ENCODE assay signal across 1 cellular context in the genomic region with DNA sequence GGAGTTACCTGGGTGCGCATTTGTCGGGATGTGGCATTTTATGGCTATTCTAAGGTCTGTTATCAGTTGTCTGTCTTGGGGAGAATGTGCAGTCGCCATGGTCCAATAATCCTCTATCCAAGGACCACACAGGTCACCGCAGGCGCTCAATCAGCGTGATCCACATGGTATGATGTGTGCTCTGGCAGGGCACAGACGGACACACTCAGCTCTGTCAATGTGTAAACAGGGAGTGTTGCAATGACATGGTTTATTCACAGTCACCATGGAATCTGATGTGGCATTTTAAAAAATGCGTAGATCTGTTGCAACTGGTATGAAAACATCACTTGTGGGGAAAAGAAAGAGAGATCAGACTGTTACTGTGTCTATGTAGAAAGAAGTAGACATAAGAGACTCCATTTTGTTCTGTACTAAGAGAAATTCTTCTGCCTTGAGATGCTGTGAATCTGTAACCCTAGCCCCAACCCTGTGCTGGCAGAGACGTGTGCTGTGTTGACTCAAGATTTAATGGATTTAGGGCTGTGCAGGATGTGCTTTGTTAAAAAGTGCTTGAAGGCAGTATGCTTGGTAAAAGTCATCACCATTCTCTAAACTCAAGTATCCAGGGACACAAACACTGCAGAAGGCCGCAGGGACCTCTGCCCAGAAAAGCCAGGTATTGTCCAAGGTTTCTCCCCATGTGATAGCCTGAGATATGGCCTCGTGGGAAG.
A peak's percentile ranks its signal among the peaks of the same experiment; 100 is the strongest.
TF ChIP-seq lines count a peak whose summit lies in the region.
"Not testable (repeated sequence)": the region's sequence is repeated elsewhere in the genome, so short reads cannot be mapped to it uniquely, and the experiment has no call there.

No MANE protein-coding gene starts in this region.

TF ChIP-seq in HepG2, 621 proteins besides CTCF, POLR2A, EP300 and RAD21 (continued from another document):
- TF ChIP-seq, protein P1, sequence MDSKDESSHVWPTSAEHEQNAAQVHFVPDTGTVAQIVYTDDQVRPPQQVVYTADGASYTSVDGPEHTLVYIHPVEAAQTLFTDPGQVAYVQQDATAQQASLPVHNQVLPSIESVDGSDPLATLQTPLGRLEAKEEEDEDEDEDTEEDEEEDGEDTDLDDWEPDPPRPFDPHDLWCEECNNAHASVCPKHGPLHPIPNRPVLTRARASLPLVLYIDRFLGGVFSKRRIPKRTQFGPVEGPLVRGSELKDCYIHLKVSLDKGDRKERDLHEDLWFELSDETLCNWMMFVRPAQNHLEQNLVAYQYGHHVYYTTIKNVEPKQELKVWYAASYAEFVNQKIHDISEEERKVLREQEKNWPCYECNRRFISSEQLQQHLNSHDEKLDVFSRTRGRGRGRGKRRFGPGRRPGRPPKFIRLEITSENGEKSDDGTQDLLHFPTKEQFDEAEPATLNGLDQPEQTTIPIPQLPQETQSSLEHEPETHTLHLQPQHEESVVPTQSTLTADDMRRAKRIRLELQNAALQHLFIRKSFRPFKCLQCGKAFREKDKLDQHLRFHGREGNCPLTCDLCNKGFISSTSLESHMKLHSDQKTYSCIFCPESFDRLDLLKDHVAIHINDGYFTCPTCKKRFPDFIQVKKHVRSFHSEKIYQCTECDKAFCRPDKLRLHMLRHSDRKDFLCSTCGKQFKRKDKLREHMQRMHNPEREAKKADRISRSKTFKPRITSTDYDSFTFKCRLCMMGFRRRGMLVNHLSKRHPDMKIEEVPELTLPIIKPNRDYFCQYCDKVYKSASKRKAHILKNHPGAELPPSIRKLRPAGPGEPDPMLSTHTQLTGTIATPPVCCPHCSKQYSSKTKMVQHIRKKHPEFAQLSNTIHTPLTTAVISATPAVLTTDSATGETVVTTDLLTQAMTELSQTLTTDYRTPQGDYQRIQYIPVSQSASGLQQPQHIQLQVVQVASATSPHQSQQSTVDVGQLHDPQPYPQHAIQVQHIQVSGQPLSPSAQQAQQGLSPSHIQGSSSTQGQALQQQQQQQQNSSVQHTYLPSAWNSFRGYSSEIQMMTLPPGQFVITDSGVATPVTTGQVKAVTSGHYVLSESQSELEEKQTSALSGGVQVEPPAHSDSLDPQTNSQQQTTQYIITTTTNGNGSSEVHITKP (CRISPR knock-in tag; IDR thresholded peaks at IDR 0.05; ENCODE audit: low read depth), result 0 out of 2 replicates have a peak, but pooled peaks have one; percentile 50
- peak; percentile 57; the same call in 1 of the 2 replicates for TF ChIP-seq RXRA (CRISPR knock-in tag; IDR thresholded peaks at IDR 0.05)
- TF ChIP-seq FOXK2 (IDR thresholded peaks at IDR 0.05), result peak; percentile 94
- TF ChIP-seq DPF2 (CRISPR knock-in tag; IDR thresholded peaks at IDR 0.05; ENCODE audit: borderline replicate concordance, low read depth), result peak; percentile 58; the same call in 1 of the 2 replicates
- TF ChIP-seq NR2C2 (CRISPR knock-in tag; IDR thresholded peaks at IDR 0.05; ENCODE audit: borderline replicate concordance), result peak; percentile 51; the same call in 1 of the 2 replicates
- TF ChIP-seq, protein P2, sequence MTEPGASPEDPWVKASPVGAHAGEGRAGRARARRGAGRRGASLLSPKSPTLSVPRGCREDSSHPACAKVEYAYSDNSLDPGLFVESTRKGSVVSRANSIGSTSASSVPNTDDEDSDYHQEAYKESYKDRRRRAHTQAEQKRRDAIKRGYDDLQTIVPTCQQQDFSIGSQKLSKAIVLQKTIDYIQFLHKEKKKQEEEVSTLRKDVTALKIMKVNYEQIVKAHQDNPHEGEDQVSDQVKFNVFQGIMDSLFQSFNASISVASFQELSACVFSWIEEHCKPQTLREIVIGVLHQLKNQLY (CRISPR knock-in tag; IDR thresholded peaks at IDR 0.05), result 0 out of 2 replicates have a peak, but pooled peaks have one; percentile 29
- TF ChIP-seq HMG20A (CRISPR knock-in tag; IDR thresholded peaks at IDR 0.05; ENCODE audit: borderline replicate concordance), result peak; percentile 69
- 0 out of 2 replicates have a peak, but pooled peaks have one; percentile 38 for TF ChIP-seq GATAD1 (CRISPR knock-in tag; IDR thresholded peaks at IDR 0.05)
- TF ChIP-seq ZNF264 (CRISPR knock-in tag; IDR thresholded peaks at IDR 0.05), result 0 out of 2 replicates have a peak, but pooled peaks have one; percentile 63
- TF ChIP-seq, protein P3, sequence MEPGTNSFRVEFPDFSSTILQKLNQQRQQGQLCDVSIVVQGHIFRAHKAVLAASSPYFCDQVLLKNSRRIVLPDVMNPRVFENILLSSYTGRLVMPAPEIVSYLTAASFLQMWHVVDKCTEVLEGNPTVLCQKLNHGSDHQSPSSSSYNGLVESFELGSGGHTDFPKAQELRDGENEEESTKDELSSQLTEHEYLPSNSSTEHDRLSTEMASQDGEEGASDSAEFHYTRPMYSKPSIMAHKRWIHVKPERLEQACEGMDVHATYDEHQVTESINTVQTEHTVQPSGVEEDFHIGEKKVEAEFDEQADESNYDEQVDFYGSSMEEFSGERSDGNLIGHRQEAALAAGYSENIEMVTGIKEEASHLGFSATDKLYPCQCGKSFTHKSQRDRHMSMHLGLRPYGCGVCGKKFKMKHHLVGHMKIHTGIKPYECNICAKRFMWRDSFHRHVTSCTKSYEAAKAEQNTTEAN (CRISPR knock-in tag; conservative IDR thresholded peaks at IDR 0.05), result peak; percentile 96
- peak; percentile 69 for TF ChIP-seq NCOA2 (CRISPR knock-in tag; IDR thresholded peaks at IDR 0.05)
- TF ChIP-seq, protein P4, sequence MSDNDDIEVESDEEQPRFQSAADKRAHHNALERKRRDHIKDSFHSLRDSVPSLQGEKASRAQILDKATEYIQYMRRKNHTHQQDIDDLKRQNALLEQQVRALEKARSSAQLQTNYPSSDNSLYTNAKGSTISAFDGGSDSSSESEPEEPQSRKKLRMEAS (IDR thresholded peaks at IDR 0.05), result peak; percentile 78; the same call in 1 of the 2 replicates
- TF ChIP-seq, protein P5, sequence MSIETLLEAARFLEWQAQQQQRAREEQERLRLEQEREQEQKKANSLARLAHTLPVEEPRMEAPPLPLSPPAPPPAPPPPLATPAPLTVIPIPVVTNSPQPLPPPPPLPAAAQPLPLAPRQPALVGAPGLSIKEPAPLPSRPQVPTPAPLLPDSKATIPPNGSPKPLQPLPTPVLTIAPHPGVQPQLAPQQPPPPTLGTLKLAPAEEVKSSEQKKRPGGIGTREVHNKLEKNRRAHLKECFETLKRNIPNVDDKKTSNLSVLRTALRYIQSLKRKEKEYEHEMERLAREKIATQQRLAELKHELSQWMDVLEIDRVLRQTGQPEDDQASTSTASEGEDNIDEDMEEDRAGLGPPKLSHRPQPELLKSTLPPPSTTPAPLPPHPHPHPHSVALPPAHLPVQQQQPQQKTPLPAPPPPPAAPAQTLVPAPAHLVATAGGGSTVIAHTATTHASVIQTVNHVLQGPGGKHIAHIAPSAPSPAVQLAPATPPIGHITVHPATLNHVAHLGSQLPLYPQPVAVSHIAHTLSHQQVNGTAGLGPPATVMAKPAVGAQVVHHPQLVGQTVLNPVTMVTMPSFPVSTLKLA (IDR thresholded peaks at IDR 0.05), result peak; percentile 75
- peak; percentile 57 for TF ChIP-seq THAP11 (CRISPR knock-in tag; IDR thresholded peaks at IDR 0.05)
- 0 out of 2 replicates have a peak, but pooled peaks have one; percentile 43 for TF ChIP-seq FOXA1 (IDR thresholded peaks at IDR 0.05)
- TF ChIP-seq FOXA1 (CRISPR knock-in tag; IDR thresholded peaks at IDR 0.05), result peak; percentile 98
- TF ChIP-seq DMAP1 (CRISPR knock-in tag; IDR thresholded peaks at IDR 0.05), result peak; percentile 58; the same call in 1 of the 2 replicates
- TF ChIP-seq FOXA3 (CRISPR knock-in tag; IDR thresholded peaks at IDR 0.05), result peak; percentile 97
- peak; percentile 73; the same call in 1 of the 2 replicates for TF ChIP-seq HDAC2 (CRISPR knock-in tag; IDR thresholded peaks at IDR 0.05)
- not testable (repeated sequence) for TF ChIP-seq SOX13 (IDR thresholded peaks at IDR 0.05)
- peak in 1 of 2 experiments; percentile 72; a peak in 2 of 4 replicates for TF ChIP-seq SOX13 (CRISPR knock-in tag; conservative IDR thresholded peaks at IDR 0.05 in 1 of 2, IDR thresholded peaks at IDR 0.05 in 1 of 2)
- TF ChIP-seq, protein P6, sequence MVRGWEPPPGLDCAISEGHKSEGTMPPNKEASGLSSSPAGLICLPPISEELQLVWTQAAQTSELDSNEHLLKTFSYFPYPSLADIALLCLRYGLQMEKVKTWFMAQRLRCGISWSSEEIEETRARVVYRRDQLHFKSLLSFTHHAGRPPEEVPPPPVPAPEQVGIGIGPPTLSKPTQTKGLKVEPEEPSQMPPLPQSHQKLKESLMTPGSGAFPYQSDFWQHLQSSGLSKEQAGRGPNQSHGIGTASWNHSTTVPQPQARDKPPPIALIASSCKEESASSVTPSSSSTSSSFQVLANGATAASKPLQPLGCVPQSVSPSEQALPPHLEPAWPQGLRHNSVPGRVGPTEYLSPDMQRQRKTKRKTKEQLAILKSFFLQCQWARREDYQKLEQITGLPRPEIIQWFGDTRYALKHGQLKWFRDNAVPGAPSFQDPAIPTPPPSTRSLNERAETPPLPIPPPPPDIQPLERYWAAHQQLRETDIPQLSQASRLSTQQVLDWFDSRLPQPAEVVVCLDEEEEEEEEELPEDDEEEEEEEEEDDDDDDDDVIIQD (CRISPR knock-in tag; IDR thresholded peaks at IDR 0.05; ENCODE audit: low read depth), result peak; percentile 39; the same call in 1 of the 2 replicates
- TF ChIP-seq TGIF2 (CRISPR knock-in tag; IDR thresholded peaks at IDR 0.05), result peak; percentile 92
- peak; percentile 68; the same call in 1 of the 2 replicates for TF ChIP-seq MIXL1 (CRISPR knock-in tag; IDR thresholded peaks at IDR 0.05)
